21 cellular contexts compared by ENCODE assay signal in genomic region chr18:51006948-51007786, GRCh38. TPM values are rescaled to one million over a fixed set of nuclear protein-coding genes. Genes with fewer than 3 reads are reported as not detected.
DNase-seq lines count a peak whose midpoint lies in the region; ATAC-seq and TF ChIP-seq lines count a peak whose summit lies in the region.
"Had no signal": no experiment of that assay in that cellular context is flagged by ENCODE, and none has a peak within 500 bp of the region (broad histone marks: within the 10 kb centered on the region; RNA-seq: fewer than 3 reads in every experiment).

No MANE protein-coding gene starts in this region.

- CTCF ChIA-PET in T-cell (lab: Charles Lee) = no interaction called here

- POLR2A ChIA-PET in T-cell (lab: Charles Lee) = no interaction called here

- peaks cover 4% of the 10 kb centered on the region for H3K4me1 Mint-ChIP-seq in type B pancreatic cell (ENCODE audit: unreplicated experiment)
- no peaks in the 10 kb centered on the region for H3K4me1 Mint-ChIP-seq in T-cell

- H3K27me3 ChIP-seq in cardiac muscle cell (no peaks in the 10 kb centered on the region), heart left ventricle (no peaks in the 10 kb centered on the region)

- H3K36me3 Mint-ChIP-seq in type B pancreatic cell = no peaks in the 10 kb centered on the region
- peaks cover 2% of the 10 kb centered on the region for H3K36me3 Mint-ChIP-seq in T-cell

- TF ChIP-seq CTCF in cardiac muscle cell (IDR thresholded peaks at IDR 0.05; ENCODE audit: low read depth, low read length) (no peak), heart left ventricle (IDR thresholded peaks at IDR 0.05) (no peak), type B pancreatic cell (conservative IDR thresholded peaks at IDR 0.05) (no peak)

- ATAC-seq in heart left ventricle = no peak
- no peak for ATAC-seq in T-cell (replicated peaks in 1 of 4)
- ATAC-seq: HCT116, Panc1 had no signal

- H3K36me3 ChIP-seq in cardiac muscle cell (no peaks in the 10 kb centered on the region), heart left ventricle (no peaks in the 10 kb centered on the region)

- H3K9me3 ChIP-seq in cardiac muscle cell (ENCODE audit: low read depth) (no peaks in the 10 kb centered on the region), heart left ventricle (peaks cover 0 to 4% (median 0%) of the 10 kb centered on the region in 12 donors)

- peak in 1 of 2 donors; percentile 53 for DNase-seq in cardiac muscle cell (ENCODE audit: low read depth in 1 of 2, low spot score in 1 of 2)
- no peak for DNase-seq in heart left ventricle
- DNase-seq in OCI-M1 (lab: John Stamatoyannopoulos, UW) = peak; percentile 69
- DNase-seq in erythroblast (lab: John Stamatoyannopoulos, UW) = peak; percentile 86 to 96
- no peak for DNase-seq in type B pancreatic cell (ENCODE audit: extremely low spot score, unreplicated experiment)
- DNase-seq in stimulated activated CD4-positive, alpha-beta T cell treated with anti-CD3 and anti-CD28 coated beads, Interleukin-2, amount 100 ng/mL, for 48 hours = no peak
- DNase-seq in T-cell = no peak
- no peak for DNase-seq in DMS53 treated with DMSO at 0.1 percent for 48 hours (lab: John Stamatoyannopoulos, UW; ENCODE audit: unreplicated experiment)
- DNase-seq: DMS153; GOT3; MM.1S; NCI-H2029; NCI-H524 treated with DMSO at 0.1 percent for 48 hours; NCI-H82; NK-92 treated with Interleukin-12 subunit alpha and Interleukin-12 subunit beta, amount 100 ng/mL, for 24 hours; SHP77 had no signal

- intact Hi-C loops in heart left ventricle (cut with DNase I) = no loop called here

- H3K27ac ChIP-seq in cardiac muscle cell (peak overlapping the region; percentile 85), heart left ventricle (no peak overlapping the region)
- H3K27ac ChIP-seq: HL-60, KMS-11, RWPE1 had no signal

- peaks cover 23% of the 10 kb centered on the region for H3K4me1 ChIP-seq in cardiac muscle cell (ENCODE audit: low read depth)
- peaks cover 0 to 29% (median 4%) of the 10 kb centered on the region in 12 donors for H3K4me1 ChIP-seq in heart left ventricle

- TF ChIP-seq POLR2A in heart left ventricle (IDR thresholded peaks at IDR 0.05) (no peak), erythroblast (IDR thresholded peaks at IDR 0.05; ENCODE audit: low read length) (no peak)

- H3K4me3 ChIP-seq in cardiac muscle cell (no peak overlapping the region), heart left ventricle (no peak overlapping the region)

- H3K27ac Mint-ChIP-seq in type B pancreatic cell (peak overlapping the region; percentile 21), T-cell (no peak overlapping the region)

- H3K27me3 Mint-ChIP-seq in type B pancreatic cell (peaks cover 3% of the 10 kb centered on the region), T-cell (no peaks in the 10 kb centered on the region)

- WGBS in heart left ventricle, 4 donors = 41 to 52% (median 50%) methylated on average over 10 to 13 of the region's 13 CpGs

- H3K4me3 Mint-ChIP-seq in type B pancreatic cell (peak overlapping the region; percentile 35), T-cell (no peak overlapping the region)

- no peaks in the 10 kb centered on the region for H3K9me3 Mint-ChIP-seq in type B pancreatic cell
- H3K9me3 Mint-ChIP-seq in T-cell = peaks cover 0 to under 1% (median 0%) of the 10 kb centered on the region in 3 donors

RNA-seq across cellular contexts. Expression of gene SMAD4, which starts 22.8 kb away (rescaled TPM):
- total RNA-seq in cardiac muscle cell (69.4 and 72.4 TPM in 2 replicates), heart left ventricle (100 to 1,000 TPM in 2 of 9 donors, 10 to 100 TPM in 7; 78.6 to 103 (median 92.0) TPM), type B pancreatic cell (ENCODE audit: low replicate concordance) (106 and 123 TPM in 2 replicates), T-cell (100 to 1,000 TPM in 4 of 5 donors, 10 to 100 TPM in 1; 80.9 to 124 (median 117) TPM)
- polyA plus RNA-seq in cardiac muscle cell (75.5 and 90.0 TPM in 2 replicates), heart left ventricle (10 to 100 TPM; 10.8 to 52.3 TPM)

RNA-seq across cellular contexts. Expression of gene ELAC1, which starts 39.3 kb away (rescaled TPM):
- total RNA-seq in cardiac muscle cell (5.6 and 5.8 TPM in 2 replicates), heart left ventricle (1 to 10 TPM; 3.0 to 7.2 (median 4.0) TPM), type B pancreatic cell (ENCODE audit: low replicate concordance) (7.4 and 13.9 TPM in 2 replicates), T-cell (1 to 10 TPM; 5.2 to 8.3 (median 7.5) TPM)
- polyA plus RNA-seq in cardiac muscle cell (9.6 and 12.1 TPM in 2 replicates), heart left ventricle (1 to 10 TPM; 2.3 to 5.2 TPM)

Comparison
In these comparisons a context has a peak if more than half of its experiments do, and no peak if none do; other contexts are left out.
1. DNase-seq: peak in OCI-M1 (single experiment) and erythroblast (2 of 2); none in heart left ventricle (0 of 5), type B pancreatic cell (single experiment), stimulated activated CD4-positive, alpha-beta T cell treated with anti-CD3 and anti-CD28 coated beads, Interleukin-2, amount 100 ng/mL, for 48 hours (0 of 2), T-cell (0 of 34) and DMS53 treated with DMSO at 0.1 percent for 48 hours (single experiment).